19 cellular contexts compared by ENCODE assay signal in genomic region chr19:16613841-16614240, GRCh38. TPM values are rescaled to one million over a fixed set of nuclear protein-coding genes. Genes with fewer than 3 reads are reported as not detected.
DNase-seq lines count a peak whose midpoint lies in the region; ATAC-seq and TF ChIP-seq lines count a peak whose summit lies in the region.
"Had no signal": no experiment of that assay in that cellular context is flagged by ENCODE, and none has a peak within 500 bp of the region (broad histone marks: within the 10 kb centered on the region; RNA-seq: fewer than 3 reads in every experiment).

No MANE protein-coding gene starts in this region.

- peaks cover 71% of the 10 kb centered on the region for H3K4me1 Mint-ChIP-seq in activated CD8-positive, alpha-beta T cell treated with anti-CD3 and anti-CD28 coated beads, Interleukin-2, amount 10 ng/mL, durations not matched to agents 7 days and 5 days (ENCODE audit: low read depth)
- peaks cover 52% of the 10 kb centered on the region for H3K4me1 Mint-ChIP-seq in activated CD8-positive, alpha-beta T cell treated with anti-CD3 and anti-CD28 coated beads for 36 hours (ENCODE audit: low read depth)
- H3K4me1 Mint-ChIP-seq in CD4-positive, CD25-positive, alpha-beta regulatory T cell = peaks cover 7 to 87% (median 51%) of the 10 kb centered on the region in 4 donors
- peaks cover 51% of the 10 kb centered on the region for H3K4me1 Mint-ChIP-seq in endothelial cell (ENCODE audit: unreplicated experiment)

- no peaks in the 10 kb centered on the region for H3K9me3 ChIP-seq in CD4-positive, CD25-positive, alpha-beta regulatory T cell (ENCODE audit: control insufficient read depth in 2 of 2, low read length in 2 of 2)
- no peaks in the 10 kb centered on the region for H3K9me3 ChIP-seq in neutrophil
- H3K9me3 ChIP-seq: Peyer's patch had no signal

- CTCF ChIA-PET in activated CD8-positive, alpha-beta T cell treated with anti-CD3 and anti-CD28 coated beads, Interleukin-2, amount 10 ng/mL, durations not matched to agents 7 days and 5 days (lab: Charles Lee) = no interaction called here
- CTCF ChIA-PET in activated CD8-positive, alpha-beta T cell treated with anti-CD3 and anti-CD28 coated beads for 36 hours (lab: Charles Lee) = no interaction called here

- H3K27ac Mint-ChIP-seq in activated CD8-positive, alpha-beta T cell treated with anti-CD3 and anti-CD28 coated beads, Interleukin-2, amount 10 ng/mL, durations not matched to agents 7 days and 5 days = peak overlapping the region; percentile 33
- H3K27ac Mint-ChIP-seq in activated CD8-positive, alpha-beta T cell treated with anti-CD3 and anti-CD28 coated beads for 36 hours = no peak overlapping the region
- peak overlapping the region in 2 of 3 donors; percentile 58 to 62 for H3K27ac Mint-ChIP-seq in CD4-positive, CD25-positive, alpha-beta regulatory T cell
- H3K27ac Mint-ChIP-seq in endothelial cell (ENCODE audit: unreplicated experiment) = peak overlapping the region; percentile 4
- H3K27ac Mint-ChIP-seq: GM23338 had no signal

- no peaks in the 10 kb centered on the region for H3K36me3 ChIP-seq in CD4-positive, CD25-positive, alpha-beta regulatory T cell (ENCODE audit: control insufficient read depth, insufficient read depth, low read length)
- no peaks in the 10 kb centered on the region for H3K36me3 ChIP-seq in neutrophil
- H3K36me3 ChIP-seq: Peyer's patch had no signal

- peaks cover 25% of the 10 kb centered on the region for H3K4me1 ChIP-seq in CD4-positive, CD25-positive, alpha-beta regulatory T cell (ENCODE audit: control insufficient read depth, insufficient read depth, low read length, poor library complexity, severe bottlenecking)
- H3K4me1 ChIP-seq in neutrophil (ENCODE audit: control insufficient read depth in 1 of 2, insufficient read depth in 1 of 2, low read depth in 1 of 2, low read length in 1 of 2) = peaks cover 70 to 80% of the 10 kb centered on the region in 2 experiments

- H3K9me3 Mint-ChIP-seq in activated CD8-positive, alpha-beta T cell treated with anti-CD3 and anti-CD28 coated beads, Interleukin-2, amount 10 ng/mL, durations not matched to agents 7 days and 5 days (ENCODE audit: insufficient read depth) = no peaks in the 10 kb centered on the region
- no peaks in the 10 kb centered on the region for H3K9me3 Mint-ChIP-seq in activated CD8-positive, alpha-beta T cell treated with anti-CD3 and anti-CD28 coated beads for 36 hours
- no peaks in the 10 kb centered on the region for H3K9me3 Mint-ChIP-seq in CD4-positive, CD25-positive, alpha-beta regulatory T cell
- no peaks in the 10 kb centered on the region for H3K9me3 Mint-ChIP-seq in endothelial cell (ENCODE audit: unreplicated experiment)
- H3K9me3 Mint-ChIP-seq: GM23338 had no signal

- intact Hi-C loops in activated CD8-positive, alpha-beta T cell treated with anti-CD3 and anti-CD28 coated beads for 36 hours (cut with micrococcal nuclease) = no loop called here

- H3K36me3 Mint-ChIP-seq in activated CD8-positive, alpha-beta T cell treated with anti-CD3 and anti-CD28 coated beads, Interleukin-2, amount 10 ng/mL, durations not matched to agents 7 days and 5 days (ENCODE audit: low read depth) = no peaks in the 10 kb centered on the region
- H3K36me3 Mint-ChIP-seq in activated CD8-positive, alpha-beta T cell treated with anti-CD3 and anti-CD28 coated beads for 36 hours (ENCODE audit: low read depth) = no peaks in the 10 kb centered on the region
- peaks cover 4% of the 10 kb centered on the region for H3K36me3 Mint-ChIP-seq in CD4-positive, CD25-positive, alpha-beta regulatory T cell
- peaks cover 10% of the 10 kb centered on the region for H3K36me3 Mint-ChIP-seq in endothelial cell (ENCODE audit: low read depth, unreplicated experiment)

- ATAC-seq in activated CD8-positive, alpha-beta T cell treated with anti-CD3 and anti-CD28 coated beads, Interleukin-2, amount 10 ng/mL, durations not matched to agents 7 days and 5 days = no peak
- no peak for ATAC-seq in activated CD8-positive, alpha-beta T cell treated with anti-CD3 and anti-CD28 coated beads for 36 hours
- ATAC-seq in CD4-positive, CD25-positive, alpha-beta regulatory T cell (ENCODE audit: low read depth in 2 of 2) = no peak
- ATAC-seq: GM23338, HCT116 had no signal

- no peak for TF ChIP-seq CTCF in activated CD8-positive, alpha-beta T cell treated with anti-CD3 and anti-CD28 coated beads for 36 hours (IDR thresholded peaks at IDR 0.05)
- TF ChIP-seq CTCF in endothelial cell (IDR thresholded peaks at IDR 0.05; ENCODE audit: unreplicated experiment) (no peak), neutrophil (IDR thresholded peaks at IDR 0.05) (no peak)

- H3K27me3 ChIP-seq in CD4-positive, CD25-positive, alpha-beta regulatory T cell (ENCODE audit: control insufficient read depth, insufficient read depth, low read length) = no peaks in the 10 kb centered on the region
- no peaks in the 10 kb centered on the region for H3K27me3 ChIP-seq in neutrophil
- H3K27me3 ChIP-seq: Peyer's patch had no signal

- no peak for DNase-seq in activated CD8-positive, alpha-beta T cell treated with anti-CD3 and anti-CD28 coated beads, Interleukin-2, amount 10 ng/mL, durations not matched to agents 7 days and 5 days
- no peak for DNase-seq in activated CD8-positive, alpha-beta T cell treated with anti-CD3 and anti-CD28 coated beads for 36 hours
- DNase-seq in CD4-positive, CD25-positive, alpha-beta regulatory T cell = no peak
- DNase-seq in endothelial cell (ENCODE audit: low spot score) (no peak), dermis blood vessel endothelial cell (no peak), NCI-H2227 (lab: John Stamatoyannopoulos, UW; ENCODE audit: unreplicated experiment) (no peak)
- DNase-seq in activated CD4-positive, alpha-beta T cell treated with anti-CD3 and anti-CD28 coated beads, Interleukin-2, amount 50 U/mL, for 1 hour = no peak
- DNase-seq: 8988T; COR-L47; DMS 273 treated with DMSO at 0.1 percent for 48 hours; GDM1; NCI-H1092 treated with DMSO at 0.1 percent for 48 hours; NCI-H2081; NCI-H2171 treated with DMSO at 0.1 percent for 48 hours; NK-92 treated with Interleukin-12 subunit alpha and Interleukin-12 subunit beta, amount 100 ng/mL, for 24 hours; Peyer's patch had no signal

- H3K27me3 Mint-ChIP-seq in activated CD8-positive, alpha-beta T cell treated with anti-CD3 and anti-CD28 coated beads, Interleukin-2, amount 10 ng/mL, durations not matched to agents 7 days and 5 days (ENCODE audit: low read depth) = no peaks in the 10 kb centered on the region
- H3K27me3 Mint-ChIP-seq in activated CD8-positive, alpha-beta T cell treated with anti-CD3 and anti-CD28 coated beads for 36 hours = no peaks in the 10 kb centered on the region
- H3K27me3 Mint-ChIP-seq in CD4-positive, CD25-positive, alpha-beta regulatory T cell = no peaks in the 10 kb centered on the region
- peaks cover 13% of the 10 kb centered on the region for H3K27me3 Mint-ChIP-seq in endothelial cell (ENCODE audit: unreplicated experiment)

- no peak overlapping the region for H3K4me3 Mint-ChIP-seq in activated CD8-positive, alpha-beta T cell treated with anti-CD3 and anti-CD28 coated beads, Interleukin-2, amount 10 ng/mL, durations not matched to agents 7 days and 5 days
- no peak overlapping the region for H3K4me3 Mint-ChIP-seq in activated CD8-positive, alpha-beta T cell treated with anti-CD3 and anti-CD28 coated beads for 36 hours
- H3K4me3 Mint-ChIP-seq in CD4-positive, CD25-positive, alpha-beta regulatory T cell = no peak overlapping the region
- no peak overlapping the region for H3K4me3 Mint-ChIP-seq in endothelial cell (ENCODE audit: unreplicated experiment)
- H3K4me3 Mint-ChIP-seq: GM23338 had no signal

- H3K4me3 ChIP-seq in CD4-positive, CD25-positive, alpha-beta regulatory T cell (ENCODE audit: low read depth, low read length) = no peak overlapping the region
- no peak overlapping the region for H3K4me3 ChIP-seq in neutrophil (ENCODE audit: low read depth in 1 of 2, low read length in 1 of 2)
- H3K4me3 ChIP-seq: GM23338, Peyer's patch had no signal

- H3K27ac ChIP-seq in CD4-positive, CD25-positive, alpha-beta regulatory T cell (ENCODE audit: insufficient read depth, low read length, poor library complexity, severe bottlenecking) = no peak overlapping the region
- H3K27ac ChIP-seq in neutrophil = peak overlapping the region; percentile 81
- H3K27ac ChIP-seq: Peyer's patch had no signal

- POLR2A ChIA-PET in activated CD8-positive, alpha-beta T cell treated with anti-CD3 and anti-CD28 coated beads, Interleukin-2, amount 10 ng/mL, durations not matched to agents 7 days and 5 days (lab: Charles Lee) = no interaction called here
- POLR2A ChIA-PET in activated CD8-positive, alpha-beta T cell treated with anti-CD3 and anti-CD28 coated beads for 36 hours (lab: Charles Lee) = no interaction called here

RNA-seq across cellular contexts. Expression of gene MED26, which starts 14.2 kb away (rescaled TPM):
- 10 to 100 TPM; 17.2 to 17.4 TPM for total RNA-seq in activated CD8-positive, alpha-beta T cell treated with anti-CD3 and anti-CD28 coated beads, Interleukin-2, amount 10 ng/mL, durations not matched to agents 7 days and 5 days
- total RNA-seq in activated CD8-positive, alpha-beta T cell treated with anti-CD3 and anti-CD28 coated beads for 36 hours = 10 to 100 TPM; 14.2 to 19.3 TPM
- 62.5 TPM for total RNA-seq in CD4-positive, CD25-positive, alpha-beta regulatory T cell
- 1 to 10 TPM; 2.9 to 4.6 (median 3.9) TPM for polyA plus RNA-seq in CD4-positive, CD25-positive, alpha-beta regulatory T cell
- total RNA-seq in endothelial cell (ENCODE audit: unreplicated experiment) (13.3 TPM), dermis blood vessel endothelial cell (5.3 and 5.4 TPM in 2 replicates)

RNA-seq across cellular contexts. Expression of gene SLC35E1, which starts 41.6 kb away (rescaled TPM):
- total RNA-seq in activated CD8-positive, alpha-beta T cell treated with anti-CD3 and anti-CD28 coated beads, Interleukin-2, amount 10 ng/mL, durations not matched to agents 7 days and 5 days = 10 to 100 TPM; 55.6 to 61.9 TPM
- total RNA-seq in activated CD8-positive, alpha-beta T cell treated with anti-CD3 and anti-CD28 coated beads for 36 hours = 10 to 100 TPM; 60.1 to 62.4 TPM
- 93.1 TPM for total RNA-seq in CD4-positive, CD25-positive, alpha-beta regulatory T cell
- polyA plus RNA-seq in CD4-positive, CD25-positive, alpha-beta regulatory T cell = 10 to 100 TPM; 19.0 to 28.5 (median 24.6) TPM
- total RNA-seq in endothelial cell (ENCODE audit: unreplicated experiment) = 29.7 TPM
- total RNA-seq in dermis blood vessel endothelial cell = 24.5 and 34.1 TPM in 2 replicates

RNA-seq across cellular contexts. Expression of gene SMIM7, which starts 46.1 kb away (rescaled TPM):
- 10 to 100 TPM; 51.5 to 53.5 TPM for total RNA-seq in activated CD8-positive, alpha-beta T cell treated with anti-CD3 and anti-CD28 coated beads, Interleukin-2, amount 10 ng/mL, durations not matched to agents 7 days and 5 days
- 10 to 100 TPM; 48.0 to 55.0 TPM for total RNA-seq in activated CD8-positive, alpha-beta T cell treated with anti-CD3 and anti-CD28 coated beads for 36 hours
- total RNA-seq in CD4-positive, CD25-positive, alpha-beta regulatory T cell = 71.0 TPM
- polyA plus RNA-seq in CD4-positive, CD25-positive, alpha-beta regulatory T cell = 10 to 100 TPM; 61.5 to 73.1 (median 65.6) TPM
- 53.2 TPM for total RNA-seq in endothelial cell (ENCODE audit: unreplicated experiment)
- total RNA-seq in dermis blood vessel endothelial cell = 58.0 and 108 TPM in 2 replicates

RNA-seq across cellular contexts. Expression of gene TMEM38A, which starts 47.1 kb away (rescaled TPM):
- under 1 TPM; 0.60 to 0.87 TPM for total RNA-seq in activated CD8-positive, alpha-beta T cell treated with anti-CD3 and anti-CD28 coated beads, Interleukin-2, amount 10 ng/mL, durations not matched to agents 7 days and 5 days
- total RNA-seq in activated CD8-positive, alpha-beta T cell treated with anti-CD3 and anti-CD28 coated beads for 36 hours = 1 to 10 TPM; 1.2 to 1.8 TPM
- total RNA-seq in CD4-positive, CD25-positive, alpha-beta regulatory T cell = 1.0 TPM
- 1 to 10 TPM; 2.7 to 5.7 (median 3.8) TPM for polyA plus RNA-seq in CD4-positive, CD25-positive, alpha-beta regulatory T cell
- total RNA-seq in endothelial cell (ENCODE audit: unreplicated experiment) = 0.36 TPM
- 2.0 and 2.7 TPM in 2 replicates for total RNA-seq in dermis blood vessel endothelial cell
